In genomic region chr4:185115827-185116232, GRCh38 we compare ENCODE assay signal across 9 cellular contexts. TPM values are rescaled to one million over a fixed set of nuclear protein-coding genes. Genes with fewer than 3 reads are reported as not detected.
DNase-seq lines count a peak whose midpoint lies in the region; ATAC-seq and TF ChIP-seq lines count a peak whose summit lies in the region.
"Had no signal": no experiment of that assay in that cellular context is flagged by ENCODE, and none has a peak within 500 bp of the region (broad histone marks: within the 10 kb centered on the region; RNA-seq: fewer than 3 reads in every experiment).

No MANE protein-coding gene starts in this region.

- CTCF ChIA-PET in HCT116 (lab: Charles Lee): interaction anchor here (1.3 to 1.9 kb wide), 2 partner anchors 19 to 20 kb away, joined by 4 to 11 read pairs; no protein-coding TSS in a partner anchor
- CTCF ChIA-PET in activated CD4-positive, alpha-beta T cell treated with anti-CD3 and anti-CD28 coated beads, Interleukin-2, amount 10 ng/mL, durations not matched to agents 7 days and 5 days (lab: Charles Lee): no interaction called here

- no peak for TF ChIP-seq RAD21 in HCT116 (IDR thresholded peaks at IDR 0.05; ENCODE audit: low read depth)

- H3K9ac ChIP-seq in HCT116 (ENCODE audit: low read length): no peak overlapping the region

- RAD21 ChIA-PET in HCT116 (lab: Charles Lee; ENCODE audit: low non-redundant PET in 1 of 2, low total read pairs in 2 of 2, uncharacterized antibody in 2 of 2, unreplicated experiment in 2 of 2): no interaction called here

- POLR2A ChIA-PET in HCT116 (lab: Charles Lee): interaction anchor here (1.3 kb wide), 1 partner anchor 19 kb away, joined by 3 read pairs; no protein-coding TSS in a partner anchor
- POLR2A ChIA-PET in activated CD4-positive, alpha-beta T cell treated with anti-CD3 and anti-CD28 coated beads, Interleukin-2, amount 10 ng/mL, durations not matched to agents 7 days and 5 days (lab: Charles Lee): no interaction called here

- peaks cover 27 to 51% of the 10 kb centered on the region in 2 experiments for H3K4me1 ChIP-seq in HCT116 (ENCODE audit: control insufficient read depth in 1 of 2, insufficient read depth in 2 of 2, low read length in 2 of 2)
- H3K4me1 ChIP-seq in left ventricle myocardium inferior: peaks cover 78% of the 10 kb centered on the region

- no peak for ATAC-seq in HCT116
- ATAC-seq in sciatic nerve: peak; percentile 93

- peak overlapping the region; percentile 97 for H2AFZ ChIP-seq in HCT116 (ENCODE audit: low read depth, low read length, poor library complexity, severe bottlenecking)

- H3K27me3 ChIP-seq in HCT116 (ENCODE audit: insufficient read depth, low read length): no peaks in the 10 kb centered on the region
- no peaks in the 10 kb centered on the region for H3K27me3 ChIP-seq in left ventricle myocardium inferior (ENCODE audit: low read depth)

- no peaks in the 10 kb centered on the region for H4K20me1 ChIP-seq in HCT116 (ENCODE audit: insufficient read depth)

- DNase-seq in HCT116 (ENCODE audit: low read depth, low spot score) (no peak), SK-MEL-5 (ENCODE audit: low read depth, low spot score) (peak; percentile 61), left ventricle myocardium inferior (peak; percentile 69), sciatic nerve (ENCODE audit: low spot score) (no peak), NCI-H187 (lab: John Stamatoyannopoulos, UW) (no peak), activated T-cell treated with anti-CD3 and anti-CD28 coated beads for 4 hours (no peak)
- no peak for DNase-seq in stimulated activated CD4-positive, alpha-beta T cell treated with anti-CD3 and anti-CD28 coated beads, Interleukin-15, amount 100 ng/mL, for 24 hours
- no peak for DNase-seq in activated CD4-positive, alpha-beta T cell treated with anti-CD3 and anti-CD28 coated beads, Interleukin-2, amount 10 ng/mL, durations not matched to agents 7 days and 5 days
- DNase-seq: Karpas-422 had no signal

- H3K9me3 Mint-ChIP-seq in activated CD4-positive, alpha-beta T cell treated with anti-CD3 and anti-CD28 coated beads, Interleukin-2, amount 10 ng/mL, durations not matched to agents 7 days and 5 days: no peaks in the 10 kb centered on the region

- H3K79me2 ChIP-seq in HCT116 (ENCODE audit: insufficient read depth, low read length): no peaks in the 10 kb centered on the region

- intact Hi-C loops in HCT116 (cut with micrococcal nuclease): loop anchor here (10.0 kb wide), 1 partner anchor 189 kb away; no protein-coding TSS in a partner anchor
- intact Hi-C loops in left ventricle myocardium inferior (cut with micrococcal nuclease): no loop called here
- intact Hi-C loops in sciatic nerve (cut with DNase I): no loop called here

- H3K4me3 Mint-ChIP-seq in activated CD4-positive, alpha-beta T cell treated with anti-CD3 and anti-CD28 coated beads, Interleukin-2, amount 10 ng/mL, durations not matched to agents 7 days and 5 days: no peak overlapping the region

- H3K27ac ChIP-seq in HCT116 (ENCODE audit: low read depth, low read length) (no peak overlapping the region), left ventricle myocardium inferior (replicated peaks) (peak overlapping the region; percentile 85)

- H3K36me3 ChIP-seq in HCT116 (ENCODE audit: control insufficient read depth in 1 of 2, insufficient read depth in 2 of 2, low read length in 2 of 2) (no peaks in the 10 kb centered on the region), left ventricle myocardium inferior (no peaks in the 10 kb centered on the region)

- in situ Hi-C loops in SK-MEL-5 (cut with HindIII; ENCODE audit: low pct_unique_long_range_greater_than_20kb, low sequenced_read_pairs): no loop called here

- no peaks in the 10 kb centered on the region for H3K9me3 ChIP-seq in HCT116 (ENCODE audit: control insufficient read depth in 1 of 2, insufficient read depth in 1 of 2, low read depth in 1 of 2, low read length in 2 of 2)
- no peaks in the 10 kb centered on the region for H3K9me3 ChIP-seq in left ventricle myocardium inferior (replicated peaks)

- no peaks in the 10 kb centered on the region for H3K4me1 Mint-ChIP-seq in activated CD4-positive, alpha-beta T cell treated with anti-CD3 and anti-CD28 coated beads, Interleukin-2, amount 10 ng/mL, durations not matched to agents 7 days and 5 days

- BruUV-seq in HCT116 (replicated peaks; lab: Mats Ljungman, UMichigan): no TSS peak

- H3K27ac Mint-ChIP-seq in activated CD4-positive, alpha-beta T cell treated with anti-CD3 and anti-CD28 coated beads, Interleukin-2, amount 10 ng/mL, durations not matched to agents 7 days and 5 days: no peak overlapping the region

- H3K4me3 ChIP-seq in HCT116 (replicated peaks in 1 of 2; ENCODE audit: low read depth in 1 of 2, low read length in 2 of 2) (no peak overlapping the region), left ventricle myocardium inferior (peak overlapping the region; percentile 12)

- TF ChIP-seq CTCF in HCT116 (IDR thresholded peaks at IDR 0.05 in 2 of 3, conservative IDR thresholded peaks at IDR 0.05 in 1 of 3; ENCODE audit: borderline replicate concordance in 1 of 3, insufficient read depth in 1 of 3, low read depth in 2 of 3, low read length in 2 of 3) (no peak), left ventricle myocardium inferior (IDR thresholded peaks at IDR 0.05; ENCODE audit: borderline replicate concordance) (no peak)

- H3K36me3 Mint-ChIP-seq in activated CD4-positive, alpha-beta T cell treated with anti-CD3 and anti-CD28 coated beads, Interleukin-2, amount 10 ng/mL, durations not matched to agents 7 days and 5 days (ENCODE audit: low read depth): no peaks in the 10 kb centered on the region

- no peak for TF ChIP-seq POLR2A in HCT116 (IDR thresholded peaks at IDR 0.05; ENCODE audit: borderline replicate concordance, extremely low read depth, insufficient read depth, insufficient read length)

- H3K9me2 ChIP-seq in HCT116 (ENCODE audit: insufficient read depth): no peaks in the 10 kb centered on the region

- H3K4me2 ChIP-seq in HCT116 (ENCODE audit: low read length): peak overlapping the region; percentile 13; the same call in 1 of the 2 replicates

- H3K27me3 Mint-ChIP-seq in activated CD4-positive, alpha-beta T cell treated with anti-CD3 and anti-CD28 coated beads, Interleukin-2, amount 10 ng/mL, durations not matched to agents 7 days and 5 days: peaks cover 17% of the 10 kb centered on the region

TF ChIP-seq in HCT116, 20 proteins besides CTCF, POLR2A, EP300 and RAD21:
- TF ChIP-seq ZFX (IDR thresholded peaks at IDR 0.05) (no peak), CEBPB (IDR thresholded peaks at IDR 0.05; ENCODE audit: low read depth) (no peak), SP1 (IDR thresholded peaks at IDR 0.05; ENCODE audit: low read depth) (no peak), YY1 (IDR thresholded peaks at IDR 0.05; ENCODE audit: extremely low read depth, insufficient replicate concordance, low read depth, low read length) (no peak), POLR2AphosphoS5 (IDR thresholded peaks at IDR 0.05; ENCODE audit: low read depth, low read length) (no peak), SRF (IDR thresholded peaks at IDR 0.05; ENCODE audit: low read depth) (no peak), EZH2phosphoT487 (IDR thresholded peaks at IDR 0.05; ENCODE audit: borderline replicate concordance) (no peak), CBX3 (IDR thresholded peaks at IDR 0.05; ENCODE audit: low read depth) (no peak)
- TF ChIP-seq, protein P1, sequence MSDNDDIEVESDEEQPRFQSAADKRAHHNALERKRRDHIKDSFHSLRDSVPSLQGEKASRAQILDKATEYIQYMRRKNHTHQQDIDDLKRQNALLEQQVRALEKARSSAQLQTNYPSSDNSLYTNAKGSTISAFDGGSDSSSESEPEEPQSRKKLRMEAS (IDR thresholded peaks at IDR 0.05): no peak
- TF ChIP-seq, protein P2, sequence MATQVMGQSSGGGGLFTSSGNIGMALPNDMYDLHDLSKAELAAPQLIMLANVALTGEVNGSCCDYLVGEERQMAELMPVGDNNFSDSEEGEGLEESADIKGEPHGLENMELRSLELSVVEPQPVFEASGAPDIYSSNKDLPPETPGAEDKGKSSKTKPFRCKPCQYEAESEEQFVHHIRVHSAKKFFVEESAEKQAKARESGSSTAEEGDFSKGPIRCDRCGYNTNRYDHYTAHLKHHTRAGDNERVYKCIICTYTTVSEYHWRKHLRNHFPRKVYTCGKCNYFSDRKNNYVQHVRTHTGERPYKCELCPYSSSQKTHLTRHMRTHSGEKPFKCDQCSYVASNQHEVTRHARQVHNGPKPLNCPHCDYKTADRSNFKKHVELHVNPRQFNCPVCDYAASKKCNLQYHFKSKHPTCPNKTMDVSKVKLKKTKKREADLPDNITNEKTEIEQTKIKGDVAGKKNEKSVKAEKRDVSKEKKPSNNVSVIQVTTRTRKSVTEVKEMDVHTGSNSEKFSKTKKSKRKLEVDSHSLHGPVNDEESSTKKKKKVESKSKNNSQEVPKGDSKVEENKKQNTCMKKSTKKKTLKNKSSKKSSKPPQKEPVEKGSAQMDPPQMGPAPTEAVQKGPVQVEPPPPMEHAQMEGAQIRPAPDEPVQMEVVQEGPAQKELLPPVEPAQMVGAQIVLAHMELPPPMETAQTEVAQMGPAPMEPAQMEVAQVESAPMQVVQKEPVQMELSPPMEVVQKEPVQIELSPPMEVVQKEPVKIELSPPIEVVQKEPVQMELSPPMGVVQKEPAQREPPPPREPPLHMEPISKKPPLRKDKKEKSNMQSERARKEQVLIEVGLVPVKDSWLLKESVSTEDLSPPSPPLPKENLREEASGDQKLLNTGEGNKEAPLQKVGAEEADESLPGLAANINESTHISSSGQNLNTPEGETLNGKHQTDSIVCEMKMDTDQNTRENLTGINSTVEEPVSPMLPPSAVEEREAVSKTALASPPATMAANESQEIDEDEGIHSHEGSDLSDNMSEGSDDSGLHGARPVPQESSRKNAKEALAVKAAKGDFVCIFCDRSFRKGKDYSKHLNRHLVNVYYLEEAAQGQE (IDR thresholded peaks at IDR 0.05; ENCODE audit: low read depth): no peak
TF ChIP-seq in HCT116: peak in this region for 0.

RNA-seq across cellular contexts. Expression of gene SLC25A4, which starts 27.2 kb away (rescaled TPM):
- total RNA-seq in HCT116 (2021; ENCODE audit: unreplicated experiment) (27.9 TPM), left ventricle myocardium inferior (2,250 TPM), sciatic nerve (22.7 TPM)
- 29.4 and 34.0 TPM in 2 replicates for polyA plus RNA-seq in HCT116 (2012)
- total RNA-seq in SK-MEL-5 (2014; rRNA removed; shearing (Covaris generic)): 93.7 and 95.1 TPM in 2 replicates
- polyA plus RNA-seq in SK-MEL-5 (2015; cell fraction: cytosol; rRNA removed): 70.4 and 72.4 TPM in 2 replicates
- polyA plus RNA-seq in SK-MEL-5 (2015; cell fraction: nucleus; rRNA removed): 70.8 and 73.5 TPM in 2 replicates
- 1 to 10 TPM; 2.2 to 2.9 TPM for total RNA-seq in activated CD4-positive, alpha-beta T cell treated with anti-CD3 and anti-CD28 coated beads, Interleukin-2, amount 10 ng/mL, durations not matched to agents 7 days and 5 days

Comparison
In these comparisons a context has a peak if more than half of its experiments do, and no peak if none do; other contexts are left out.
1. DNase-seq: peak in SK-MEL-5 (single experiment) and left ventricle myocardium inferior (single experiment); none in HCT116 (single experiment), sciatic nerve (single experiment), stimulated activated CD4-positive, alpha-beta T cell treated with anti-CD3 and anti-CD28 coated beads, Interleukin-15, amount 100 ng/mL, for 24 hours (single experiment), NCI-H187 (0 of 2), activated T-cell treated with anti-CD3 and anti-CD28 coated beads for 4 hours (single experiment) and activated CD4-positive, alpha-beta T cell treated with anti-CD3 and anti-CD28 coated beads, Interleukin-2, amount 10 ng/mL, durations not matched to agents 7 days and 5 days (single experiment).
2. RNA of gene SLC25A4, which starts 27.2 kb away (total RNA-seq): 2,250 TPM in left ventricle myocardium inferior (single experiment); 93.7 to 95.1 TPM in SK-MEL-5, 27.9 TPM in HCT116 (single experiment), 22.7 TPM in sciatic nerve (single experiment) and 2.2 to 2.9 TPM in activated CD4-positive, alpha-beta T cell treated with anti-CD3 and anti-CD28 coated beads, Interleukin-2, amount 10 ng/mL, durations not matched to agents 7 days and 5 days; every median in the first group is over 10 times any median in the second.